In genomic region chr3:72111265-72111972, GRCh38 we compare ENCODE assay signal across 22 cellular contexts.
A peak's percentile ranks its signal among the peaks of the same experiment; 100 is the strongest.
DNase-seq lines count a peak whose midpoint lies in the region; ATAC-seq, FAIRE-seq and TF ChIP-seq lines count a peak whose summit lies in the region.
"Had no signal": no experiment of that assay in that cellular context is flagged by ENCODE, and none has a peak within 500 bp of the region (broad histone marks: within the 10 kb centered on the region; RNA-seq: fewer than 3 reads in every experiment).

No MANE protein-coding gene starts in this region.

- H3K4me3 ChIP-seq in small intestine (ENCODE audit: low read depth in 1 of 2, low read length in 2 of 2) = no peak overlapping the region
- H3K4me3 ChIP-seq: A549 had no signal

- no peak overlapping the region for H3K27ac Mint-ChIP-seq in glutamatergic neuron (ENCODE audit: unreplicated experiment)
- H3K27ac Mint-ChIP-seq: CD4-positive, alpha-beta T cell had no signal

- H3K27me3 Mint-ChIP-seq in glutamatergic neuron (ENCODE audit: unreplicated experiment) = no peaks in the 10 kb centered on the region
- H3K27me3 Mint-ChIP-seq: CD4-positive, alpha-beta T cell had no signal

- no peaks in the 10 kb centered on the region for H3K9me3 Mint-ChIP-seq in glutamatergic neuron (ENCODE audit: unreplicated experiment)
- H3K9me3 Mint-ChIP-seq: CD4-positive, alpha-beta T cell had no signal

- H3K36me3 Mint-ChIP-seq in glutamatergic neuron (ENCODE audit: unreplicated experiment) = no peaks in the 10 kb centered on the region

- H3K4me3 Mint-ChIP-seq in glutamatergic neuron (ENCODE audit: unreplicated experiment) = no peak overlapping the region
- H3K4me3 Mint-ChIP-seq: CD4-positive, alpha-beta T cell had no signal

- ATAC-seq in GM21423 (IDR thresholded peaks at IDR 0.05; ENCODE audit: unreplicated experiment) = no peak
- ATAC-seq: A549, HCT116 had no signal

- FAIRE-seq in small intestine (lab: Jason Lieb, UNC) = no peak
- FAIRE-seq in frontal cortex (lab: Jason Lieb, UNC) = no peak
- FAIRE-seq: A549, D721Med, GM12892, GM18507, HTR-8/SVneo had no signal

- H3K36me3 ChIP-seq in small intestine (ENCODE audit: control insufficient read depth in 2 of 2, insufficient read depth in 2 of 2, low read length in 2 of 2) = no peaks in the 10 kb centered on the region

- no peaks in the 10 kb centered on the region for H3K27me3 ChIP-seq in small intestine (ENCODE audit: control insufficient read depth in 2 of 2, insufficient read depth in 2 of 2, low read length in 2 of 2)

- whole genome bisulfite sequencing in small intestine, 3 donors = 23 to 55% (median 42%) methylated on average over 7 of the region's 7 CpGs

- TF ChIP-seq CTCF in glutamatergic neuron (IDR thresholded peaks at IDR 0.05; ENCODE audit: partially characterized antibody, unreplicated experiment) = no peak

- H3K27ac ChIP-seq in small intestine (ENCODE audit: low read depth in 1 of 2, low read length in 1 of 2) = no peak overlapping the region
- H3K27ac ChIP-seq: 22Rv1, A549, C4-2B had no signal

- no peaks in the 10 kb centered on the region for H3K9me3 ChIP-seq in small intestine (ENCODE audit: control insufficient read depth, low read depth)
- H3K9me3 ChIP-seq: A549, Caco-2 had no signal

- DNase-seq in NCI-H1105 treated with DMSO at 0.1 percent for 48 hours (lab: John Stamatoyannopoulos, UW) (peak; percentile 56), NCI-H1105 (lab: John Stamatoyannopoulos, UW) (no peak), left kidney (ENCODE audit: low read depth, low spot score) (peak; percentile 69), small intestine (peak; percentile 32), glutamatergic neuron (no peak), frontal cortex (ENCODE audit: low spot score in 2 of 2) (no peak)
- DNase-seq: AML-193; Caco-2; CD4-positive, alpha-beta T cell; GDM1; GOT3; H7; IMR-90 had no signal

- H3K4me1 Mint-ChIP-seq in glutamatergic neuron (ENCODE audit: low read depth, unreplicated experiment) = no peaks in the 10 kb centered on the region

- peaks cover 0 to 3% of the 10 kb centered on the region in 2 donors for H3K4me1 ChIP-seq in small intestine (ENCODE audit: control insufficient read depth in 2 of 2, insufficient read depth in 1 of 2, low read depth in 1 of 2, low read length in 1 of 2)
- H3K4me1 ChIP-seq: A549, Caco-2 had no signal

Comparison
In these comparisons a context has a peak if more than half of its experiments do, and no peak if none do; other contexts are left out.
1. DNase-seq: peak in NCI-H1105 treated with DMSO at 0.1 percent for 48 hours (single experiment), left kidney (single experiment) and small intestine (single experiment); none in NCI-H1105 (single experiment), glutamatergic neuron (single experiment) and frontal cortex (0 of 2).